Comparison of ENCODE assay signal across 29 cellular contexts in the genomic region with DNA sequence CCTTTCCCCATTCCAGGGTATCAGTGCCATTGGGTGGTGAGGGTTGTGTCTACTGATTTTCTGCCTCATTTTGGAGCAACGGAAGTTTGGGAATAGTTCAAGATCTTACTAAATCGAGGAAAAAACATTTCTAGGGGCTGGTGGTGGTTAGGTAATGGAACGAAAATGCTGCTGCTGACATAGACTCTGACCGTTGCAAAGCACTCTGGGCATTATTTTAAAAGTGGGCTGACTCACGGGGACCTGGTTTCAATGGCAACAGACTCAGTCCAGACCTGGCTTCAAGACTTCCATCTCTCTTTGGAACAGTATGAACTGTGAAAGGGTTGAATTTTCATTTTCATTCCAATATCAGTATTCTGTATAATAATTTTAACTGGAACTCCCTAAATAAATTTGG.
DNase-seq lines count a peak whose midpoint lies in the region; ATAC-seq, FAIRE-seq and TF ChIP-seq lines count a peak whose summit lies in the region.
"Had no signal": no experiment of that assay in that cellular context is flagged by ENCODE, and none has a peak within 500 bp of the region (broad histone marks: within the 10 kb centered on the region; RNA-seq: fewer than 3 reads in every experiment).

No MANE protein-coding gene starts in this region.

- no peaks in the 10 kb centered on the region for H3K36me3 Mint-ChIP-seq in nephron progenitor cell (ENCODE audit: low read depth)
- H3K36me3 Mint-ChIP-seq: CD14-positive monocyte; CD4-positive, alpha-beta memory T cell; CD4-positive, CD25-positive, alpha-beta regulatory T cell; CD8-positive, alpha-beta memory T cell had no signal

- CTCF ChIA-PET in IMR-90 (lab: Yijun Ruan, JAX): no interaction called here
- CTCF ChIA-PET in K562 (lab: Yijun Ruan, JAX; ENCODE audit: low intra/inter-chr PET ratio): no interaction called here

- no peak overlapping the region for H3K4me2 ChIP-seq in IMR-90 (ENCODE audit: low read depth, low read length)
- H3K4me2 ChIP-seq in K562 (ENCODE audit: insufficient read depth, low read length): no peak overlapping the region
- no peak overlapping the region for H3K4me2 ChIP-seq in trophoblast cell (ENCODE audit: low read length)
- H3K4me2 ChIP-seq: BLaER1 had no signal

- no CpG with 5 or more reads among the region's 5 CpGs for WGBS in IMR-90 (ENCODE audit: extremely low coverage in 2 of 2, insufficient read length in 1 of 2), 2 experiments
- 0% methylated on average over 5 of the region's 5 CpGs for WGBS in K562 (ENCODE audit: insufficient coverage, low coverage, missing lambda C conversion rate)
- WGBS in trophoblast cell (ENCODE audit: extremely low coverage, insufficient coverage, insufficient read length): no CpG with 5 or more reads among the region's 5 CpGs
- whole genome bisulfite sequencing in psoas muscle, 3 donors: 65 to 73% (median 66%) methylated on average over 5 of the region's 5 CpGs

- TF ChIP-seq POLR2A in IMR-90 (IDR thresholded peaks at IDR 0.05; ENCODE audit: low read depth, low read length) (no peak), K562 (conservative IDR thresholded peaks at IDR 0.05) (no peak)

- H4K91ac ChIP-seq in IMR-90 (ENCODE audit: insufficient read depth, low read depth, low read length) (peak overlapping the region; percentile 83), trophoblast cell (ENCODE audit: low read depth, low read length) (no peak overlapping the region)

- no peaks in the 10 kb centered on the region for H3K36me3 ChIP-seq in IMR-90 (ENCODE audit: control insufficient read depth, insufficient read depth, low read length)
- H3K36me3 ChIP-seq in K562 (ENCODE audit: control insufficient read depth, insufficient read depth, low read length): no peaks in the 10 kb centered on the region
- no peaks in the 10 kb centered on the region for H3K36me3 ChIP-seq in trophoblast cell (ENCODE audit: control insufficient read depth in 1 of 2, insufficient read depth in 2 of 2, low read length in 2 of 2)
- H3K36me3 ChIP-seq in psoas muscle (ENCODE audit: insufficient read depth in 1 of 2, low read depth in 1 of 2): no peaks in the 10 kb centered on the region
- H3K36me3 ChIP-seq: BE2C, BLaER1 had no signal

- BruUV-seq in IMR-90 (replicated peaks; lab: Mats Ljungman, UMichigan) (no TSS peak), K562 (replicated peaks; lab: Mats Ljungman, UMichigan) (no TSS peak)

- no peak overlapping the region for H4K12ac ChIP-seq in trophoblast cell (ENCODE audit: low read depth, low read length)

- H3K4me3 Mint-ChIP-seq in nephron progenitor cell: no peak overlapping the region
- H3K4me3 Mint-ChIP-seq: CD14-positive monocyte; CD4-positive, alpha-beta memory T cell; CD4-positive, CD25-positive, alpha-beta regulatory T cell; CD8-positive, alpha-beta memory T cell had no signal

- intact Hi-C loops in IMR-90 (cut with micrococcal nuclease) (no loop called here), K562 (cut with micrococcal nuclease) (loop anchor here (2.0 kb wide), 1 partner anchor 62 kb away; no protein-coding TSS in a partner anchor), psoas muscle (cut with DNase I) (no loop called here)

- H2AK9ac ChIP-seq in IMR-90 (replicated peaks; ENCODE audit: low read depth, low read length, poor library complexity): no peak overlapping the region

- H3K4me1 Mint-ChIP-seq in nephron progenitor cell: no peaks in the 10 kb centered on the region
- H3K4me1 Mint-ChIP-seq: CD14-positive monocyte; CD4-positive, alpha-beta memory T cell; CD4-positive, CD25-positive, alpha-beta regulatory T cell; CD8-positive, alpha-beta memory T cell had no signal

- H3K27ac Mint-ChIP-seq in nephron progenitor cell: peak overlapping the region; percentile 41
- H3K27ac Mint-ChIP-seq: CD14-positive monocyte; CD4-positive, alpha-beta memory T cell; CD4-positive, CD25-positive, alpha-beta regulatory T cell; CD8-positive, alpha-beta memory T cell had no signal

- no peak for ATAC-seq in IMR-90 (ENCODE audit: low read depth)
- ATAC-seq in K562: peak; percentile 23; the same call in 1 of the 3 replicates
- no peak for ATAC-seq in left lobe of liver
- ATAC-seq in psoas muscle: no peak
- ATAC-seq: GM12878 had no signal

- H3K79me2 ChIP-seq in K562 (ENCODE audit: control insufficient read depth, insufficient read depth, low read length) (no peaks in the 10 kb centered on the region), trophoblast cell (ENCODE audit: control insufficient read depth, insufficient read depth, low read length, poor library complexity) (no peaks in the 10 kb centered on the region)

- peak overlapping the region; percentile 78; the same call in 2 of the 3 replicates for H2BK15ac ChIP-seq in IMR-90 (ENCODE audit: low read depth, low read length)

- H3K9me3 ChIP-seq in IMR-90 (ENCODE audit: control insufficient read depth, insufficient read depth, low read length): no peaks in the 10 kb centered on the region
- H3K9me3 ChIP-seq in K562 (replicated peaks; ENCODE audit: control insufficient read depth, insufficient read depth, low read depth, low read length): no peaks in the 10 kb centered on the region
- H3K9me3 ChIP-seq in trophoblast cell (ENCODE audit: insufficient read depth, low read depth, low read length): no peaks in the 10 kb centered on the region
- no peaks in the 10 kb centered on the region for H3K9me3 ChIP-seq in psoas muscle
- H3K9me3 ChIP-seq: BE2C, BLaER1 had no signal

- DNase-seq in IMR-90 (no peak), K562 (ENCODE audit: extremely low read depth in 1 of 4, low spot score in 3 of 4) (no peak), nephron progenitor cell (no peak), trophoblast cell (peak; percentile 54 to 62), coronary artery (ENCODE audit: low spot score) (no peak), left lobe of liver (ENCODE audit: low spot score) (no peak), psoas muscle (no peak)
- DNase-seq in stimulated activated CD4-positive, alpha-beta T cell treated with anti-CD3 and anti-CD28 coated beads, Interleukin-15, amount 100 ng/mL, for 24 hours: no peak
- DNase-seq: 8988T; ACHN; BE2C; C1 segment of cervical spinal cord; CD4-positive, alpha-beta memory T cell; CD4-positive, CD25-positive, alpha-beta regulatory T cell; CD8-positive, alpha-beta memory T cell; COR-L47; DMS 273 treated with DMSO at 0.1 percent for 48 hours; DMS153; DMS53; DMS79; DND-41; EL; GDM1 had no signal

- H3K18ac ChIP-seq in IMR-90 (ENCODE audit: low read depth, low read length) (peak overlapping the region; percentile 69; the same call in 1 of the 2 replicates), trophoblast cell (ENCODE audit: low read length) (no peak overlapping the region)

- H3K27ac ChIP-seq in IMR-90 (ENCODE audit: insufficient read depth, low read length) (no peak overlapping the region), K562 (ENCODE audit: extremely low read depth, low read depth, low read length) (no peak overlapping the region), trophoblast cell (ENCODE audit: low read depth, low read length) (no peak overlapping the region), coronary artery (no peak overlapping the region), psoas muscle (no peak overlapping the region)
- H3K27ac ChIP-seq: BLaER1 had no signal

- POLR2A ChIA-PET in IMR-90 (lab: Charles Lee; ENCODE audit: unreplicated experiment): no interaction called here
- POLR2A ChIA-PET in K562 (lab: Yijun Ruan, JAX): no interaction called here

- H3K27me3 ChIP-seq in IMR-90 (ENCODE audit: control insufficient read depth, insufficient read depth, low read length) (no peaks in the 10 kb centered on the region), K562 (ENCODE audit: control insufficient read depth in 2 of 2, insufficient read depth in 2 of 2, low read length in 2 of 2) (peaks cover 11 to 13% of the 10 kb centered on the region in 2 experiments), trophoblast cell (ENCODE audit: insufficient read depth, low read length) (no peaks in the 10 kb centered on the region), psoas muscle (ENCODE audit: insufficient read depth in 3 of 3, low read length in 2 of 3) (no peaks in the 10 kb centered on the region)
- H3K27me3 ChIP-seq: BLaER1 had no signal

- TF ChIP-seq EP300 in K562 (IDR thresholded peaks at IDR 0.05; ENCODE audit: low read length): no peak

- H3K4me3 ChIP-seq in IMR-90 (ENCODE audit: insufficient read depth, low read depth, low read length) (no peak overlapping the region), K562 (no peak overlapping the region), trophoblast cell (ENCODE audit: low read depth, low read length) (no peak overlapping the region), coronary artery (no peak overlapping the region), psoas muscle (no peak overlapping the region)
- H3K4me3 ChIP-seq: BLaER1, GM12878 had no signal

- H3K27me3 Mint-ChIP-seq in nephron progenitor cell (ENCODE audit: low read depth, poor library complexity): peaks cover 4% of the 10 kb centered on the region

- TF ChIP-seq CTCF in IMR-90 (conservative IDR thresholded peaks at IDR 0.05; ENCODE audit: low read depth, low read length) (no peak), K562 (IDR thresholded peaks at IDR 0.05 in 2 of 3, conservative IDR thresholded peaks at IDR 0.05 in 1 of 3; ENCODE audit: insufficient read depth in 2 of 3, low read depth in 1 of 3, low read length in 3 of 3) (no peak), nephron progenitor cell (IDR thresholded peaks at IDR 0.05) (no peak), coronary artery (IDR thresholded peaks at IDR 0.05) (no peak), psoas muscle (IDR thresholded peaks at IDR 0.05) (no peak)

- no peak overlapping the region for H2BK12ac ChIP-seq in trophoblast cell (ENCODE audit: low read length)

- H2BK120ac ChIP-seq in IMR-90 (ENCODE audit: low read depth, low read length) (peak overlapping the region; percentile 87), trophoblast cell (ENCODE audit: insufficient read depth, low read length, poor library complexity) (no peak overlapping the region)

- TF ChIP-seq RAD21 in IMR-90 (IDR thresholded peaks at IDR 0.05; ENCODE audit: low read length) (no peak), K562 (CRISPR knock-in tag; conservative IDR thresholded peaks at IDR 0.05 in 1 of 2, IDR thresholded peaks at IDR 0.05 in 1 of 2) (no peak)

- dilution Hi-C loops in IMR-90 (cut with HindIII; ENCODE audit: low sequenced_read_pairs, unreplicated experiment): no loop called here

- H4K5ac ChIP-seq in IMR-90 (ENCODE audit: low read depth, low read length): no peak overlapping the region

- H3K14ac ChIP-seq in IMR-90 (replicated peaks; ENCODE audit: low read depth, low read length) (peak overlapping the region; percentile 83; the same call in 1 of the 2 replicates), trophoblast cell (ENCODE audit: low read length) (no peak overlapping the region)

- no peak for FAIRE-seq in K562 (lab: Jason Lieb, UNC)
- FAIRE-seq: A204.1, GM12878, GM12892, GM18507 had no signal

- peaks cover 7% of the 10 kb centered on the region; the same call in 1 of the 2 replicates for H3K9me1 ChIP-seq in IMR-90 (ENCODE audit: insufficient read depth, low read length)
- H3K9me1 ChIP-seq in K562 (ENCODE audit: control insufficient read depth, insufficient read depth, low read length): no peaks in the 10 kb centered on the region

- no peak overlapping the region for H3K56ac ChIP-seq in IMR-90 (ENCODE audit: extremely low read depth, insufficient read depth, low read length)

- H3K9me3 Mint-ChIP-seq in nephron progenitor cell: no peaks in the 10 kb centered on the region
- H3K9me3 Mint-ChIP-seq: CD4-positive, CD25-positive, alpha-beta regulatory T cell; CD8-positive, alpha-beta memory T cell had no signal

- H3K4ac ChIP-seq in IMR-90 (ENCODE audit: low read depth, low read length): peak overlapping the region; percentile 81; the same call in 1 of the 2 replicates
- no peak overlapping the region for H3K4ac ChIP-seq in trophoblast cell (ENCODE audit: low read depth, low read length)

- H3K4me1 ChIP-seq in IMR-90 (ENCODE audit: control insufficient read depth, insufficient read depth, low read length): peaks cover 14% of the 10 kb centered on the region
- no peaks in the 10 kb centered on the region for H3K4me1 ChIP-seq in K562 (replicated peaks in 1 of 2; ENCODE audit: control insufficient read depth in 2 of 2, insufficient read depth in 2 of 2, low read length in 2 of 2)
- peaks cover 4 to 12% of the 10 kb centered on the region in 2 experiments for H3K4me1 ChIP-seq in trophoblast cell (ENCODE audit: control insufficient read depth in 1 of 2, insufficient read depth in 2 of 2, low read length in 2 of 2)
- H3K4me1 ChIP-seq in psoas muscle: no peaks in the 10 kb centered on the region
- H3K4me1 ChIP-seq: BE2C, BLaER1 had no signal

- H2AK5ac ChIP-seq in IMR-90 (ENCODE audit: low read depth, low read length) (peak overlapping the region; percentile 66; the same call in 1 of the 2 replicates), trophoblast cell (ENCODE audit: low read length) (no peak overlapping the region)

- H3K79me1 ChIP-seq in IMR-90 (ENCODE audit: low read depth in 1 of 2, low read length in 2 of 2) (no peaks in the 10 kb centered on the region), trophoblast cell (ENCODE audit: low read length) (peaks cover 2% of the 10 kb centered on the region)

- in situ Hi-C loops in IMR-90 (cut with MboI; ENCODE audit: low sequenced_read_pairs) (no loop called here), K562 (cut with MboI) (no loop called here)

- peak overlapping the region; percentile 1 for H2BK5ac ChIP-seq in IMR-90 (ENCODE audit: low read depth, low read length, poor library complexity, severe bottlenecking)
- H2BK5ac ChIP-seq in trophoblast cell (ENCODE audit: low read depth, low read length, poor library complexity): no peak overlapping the region

- H4K20me1 ChIP-seq in IMR-90 (ENCODE audit: insufficient read depth, low read length) (no peaks in the 10 kb centered on the region), K562 (replicated peaks; ENCODE audit: control insufficient read depth, insufficient read depth, low read length) (no peaks in the 10 kb centered on the region)
- H4K20me1 ChIP-seq: BLaER1 had no signal

- H4K8ac ChIP-seq in IMR-90 (ENCODE audit: low read depth in 2 of 2, low read length in 2 of 2) (peak overlapping the region in 1 of 2 experiments; percentile 72; a peak in 3 of 4 replicates), trophoblast cell (ENCODE audit: low read depth, low read length) (no peak overlapping the region)

- H3K23ac ChIP-seq in IMR-90 (ENCODE audit: low read depth, low read length) (no peak overlapping the region), trophoblast cell (ENCODE audit: low read length) (no peak overlapping the region)

- peak overlapping the region; percentile 70 for H2BK20ac ChIP-seq in IMR-90 (ENCODE audit: low read depth, low read length)

- no peak overlapping the region for H3K9ac ChIP-seq in IMR-90 (ENCODE audit: low read depth, low read length)
- H3K9ac ChIP-seq in K562 (ENCODE audit: insufficient read depth in 1 of 2, low read depth in 2 of 2, low read length in 2 of 2): no peak overlapping the region; a peak in 1 of 4 replicates
- H3K9ac ChIP-seq in trophoblast cell (ENCODE audit: low read length): no peak overlapping the region
- H3K9ac ChIP-seq: BLaER1 had no signal

- H2AFZ ChIP-seq in IMR-90 (replicated peaks; ENCODE audit: low read length, poor library complexity) (no peak overlapping the region), K562 (ENCODE audit: low read depth, low read length) (no peak overlapping the region), trophoblast cell (ENCODE audit: insufficient read depth, low read length, poor library complexity) (no peak overlapping the region)

Comparison
In these comparisons a context has a peak if more than half of its experiments do, and no peak if none do; other contexts are left out.
1. DNase-seq: peak in trophoblast cell (2 of 2); none in IMR-90 (single experiment), K562 (0 of 4), nephron progenitor cell (single experiment), coronary artery (single experiment), left lobe of liver (single experiment), stimulated activated CD4-positive, alpha-beta T cell treated with anti-CD3 and anti-CD28 coated beads, Interleukin-15, amount 100 ng/mL, for 24 hours (single experiment) and psoas muscle (0 of 2).